In genomic region chr16:84638195-84638806, GRCh38 we compare ENCODE assay signal across 1 cellular context.
TF ChIP-seq lines count a peak whose summit lies in the region.

No MANE protein-coding gene starts in this region.

TF ChIP-seq in HepG2, 621 proteins besides CTCF, POLR2A, EP300 and RAD21 (continues in another document):
- peak; percentile 13; the same call in 1 of the 2 replicates for TF ChIP-seq PITX1 (CRISPR knock-in tag; IDR thresholded peaks at IDR 0.05)
- no peak for TF ChIP-seq ZNF891 (CRISPR knock-in tag; IDR thresholded peaks at IDR 0.05)
- 0 out of 2 replicates have a peak, but pooled peaks have one; percentile 26 for TF ChIP-seq TBX2 (CRISPR knock-in tag; IDR thresholded peaks at IDR 0.05; ENCODE audit: borderline replicate concordance)
- 0 out of 2 replicates have a peak, but pooled peaks have one; percentile 22 for TF ChIP-seq UBTF (CRISPR knock-in tag; IDR thresholded peaks at IDR 0.05)
- TF ChIP-seq ZNF687 (CRISPR knock-in tag; IDR thresholded peaks at IDR 0.05), result peak; percentile 83
- TF ChIP-seq FOXC1 (CRISPR knock-in tag; IDR thresholded peaks at IDR 0.05; ENCODE audit: borderline replicate concordance), result no peak
- TF ChIP-seq HES4 (CRISPR knock-in tag; IDR thresholded peaks at IDR 0.05; ENCODE audit: borderline replicate concordance), result 0 out of 2 replicates have a peak, but pooled peaks have one; percentile 47
- no peak for TF ChIP-seq PLRG1 (conservative IDR thresholded peaks at IDR 0.05)
- TF ChIP-seq ZNF446 (CRISPR knock-in tag; IDR thresholded peaks at IDR 0.05), result no peak
- TF ChIP-seq HOXA7 (CRISPR knock-in tag; IDR thresholded peaks at IDR 0.05), result 0 out of 2 replicates have a peak, but pooled peaks have one; percentile 11
- TF ChIP-seq ZNF883 (CRISPR knock-in tag; IDR thresholded peaks at IDR 0.05; ENCODE audit: not compliant biosample characterization), result peak; percentile 42
- TF ChIP-seq MLXIP (CRISPR knock-in tag; IDR thresholded peaks at IDR 0.05; ENCODE audit: borderline replicate concordance), result no peak
- 0 out of 2 replicates have a peak, but pooled peaks have one; percentile 40 for TF ChIP-seq ZNF160 (CRISPR knock-in tag; IDR thresholded peaks at IDR 0.05)
- peak; percentile 17; the same call in 1 of the 2 replicates for TF ChIP-seq HNF4A (CRISPR knock-in tag; IDR thresholded peaks at IDR 0.05)
- TF ChIP-seq ZNF639 (CRISPR knock-in tag; conservative IDR thresholded peaks at IDR 0.05), result no peak
- TF ChIP-seq ELF1 (CRISPR knock-in tag; IDR thresholded peaks at IDR 0.05), result no peak
- peak in 1 of 2 experiments; percentile 14; a peak in 1 of 4 replicates for TF ChIP-seq NR2F1 (CRISPR knock-in tag; IDR thresholded peaks at IDR 0.05)
- TF ChIP-seq CREB1 (IDR thresholded peaks at IDR 0.05), result no peak
- no peak for TF ChIP-seq CREB1 (CRISPR knock-in tag; IDR thresholded peaks at IDR 0.05)
- no peak for TF ChIP-seq ZNF552 (CRISPR knock-in tag; IDR thresholded peaks at IDR 0.05; ENCODE audit: borderline replicate concordance)
- no peak for TF ChIP-seq ZNF256 (CRISPR knock-in tag; conservative IDR thresholded peaks at IDR 0.05)
- TF ChIP-seq CBX1 (IDR thresholded peaks at IDR 0.05; ENCODE audit: low read depth), result no peak
- no peak for TF ChIP-seq ZKSCAN8 (CRISPR knock-in tag; IDR thresholded peaks at IDR 0.05; ENCODE audit: borderline replicate concordance)
- no peak for TF ChIP-seq NR2F6 (IDR thresholded peaks at IDR 0.05)
- 0 out of 2 replicates have a peak, but pooled peaks have one; percentile 30 for TF ChIP-seq NR2F6 (CRISPR knock-in tag; IDR thresholded peaks at IDR 0.05)
- no peak for TF ChIP-seq ARID5B (CRISPR knock-in tag; IDR thresholded peaks at IDR 0.05)
- TF ChIP-seq NFE2 (CRISPR knock-in tag; IDR thresholded peaks at IDR 0.05), result no peak
- 0 out of 2 replicates have a peak, but pooled peaks have one; percentile 22 for TF ChIP-seq SALL1 (CRISPR knock-in tag; IDR thresholded peaks at IDR 0.05)
- TF ChIP-seq GPN1 (CRISPR knock-in tag; IDR thresholded peaks at IDR 0.05; ENCODE audit: borderline replicate concordance), result no peak
- TF ChIP-seq BORCS8-MEF2B (CRISPR knock-in tag; IDR thresholded peaks at IDR 0.05), result no peak
- no peak for TF ChIP-seq ZBTB40 (IDR thresholded peaks at IDR 0.05)
- TF ChIP-seq ZBTB40 (CRISPR knock-in tag; IDR thresholded peaks at IDR 0.05), result 0 out of 2 replicates have a peak, but pooled peaks have one; percentile 45
- no peak for TF ChIP-seq FOXA3 (CRISPR knock-in tag; IDR thresholded peaks at IDR 0.05)
- TF ChIP-seq ZNF33B (CRISPR knock-in tag; IDR thresholded peaks at IDR 0.05), result no peak; the same call in 1 of the 2 replicates
- TF ChIP-seq ZFYVE20 (CRISPR knock-in tag; IDR thresholded peaks at IDR 0.05; ENCODE audit: borderline replicate concordance, low read depth), result no peak
- no peak for TF ChIP-seq ZNF101 (CRISPR knock-in tag; IDR thresholded peaks at IDR 0.05; ENCODE audit: borderline replicate concordance, low read depth)
- TF ChIP-seq GABPB1 (CRISPR knock-in tag; IDR thresholded peaks at IDR 0.05), result no peak
